In genomic region chr10:3902809-3903410, GRCh38 we compare ENCODE assay signal across 11 cellular contexts.
A peak's percentile ranks its signal among the peaks of the same experiment; 100 is the strongest.
DNase-seq lines count a peak whose midpoint lies in the region; ATAC-seq and TF ChIP-seq lines count a peak whose summit lies in the region.
"Had no signal": no experiment of that assay in that cellular context is flagged by ENCODE, and none has a peak within 500 bp of the region (broad histone marks: within the 10 kb centered on the region; RNA-seq: fewer than 3 reads in every experiment).

No MANE protein-coding gene starts in this region.

- POLR2A ChIA-PET in activated CD8-positive, alpha-beta T cell treated with anti-CD3 and anti-CD28 coated beads for 36 hours (lab: Charles Lee), result interaction anchor here (0.6 to 1.2 kb wide), 3 partner anchors 26 to 118 kb away, joined by 3 to 4 read pairs (median 3); partner anchors contain the start of gene KLF6
- POLR2A ChIA-PET in activated CD8-positive, alpha-beta T cell treated with anti-CD3 and anti-CD28 coated beads, Interleukin-2, amount 10 ng/mL, durations not matched to agents 7 days and 5 days (lab: Charles Lee), result interaction anchor here (0.6 to 3.0 kb wide), 3 partner anchors 19 to 118 kb away, joined by 3 to 16 read pairs (median 5); partner anchors contain the start of gene KLF6

- intact Hi-C loops in activated CD8-positive, alpha-beta T cell treated with anti-CD3 and anti-CD28 coated beads for 36 hours (cut with micrococcal nuclease), result no loop called here
- intact Hi-C loops in stomach (cut with DNase I; ENCODE audit: low total_unique reads), result no loop called here

- CTCF ChIA-PET in activated CD8-positive, alpha-beta T cell treated with anti-CD3 and anti-CD28 coated beads for 36 hours (lab: Charles Lee), result no interaction called here
- CTCF ChIA-PET in activated CD8-positive, alpha-beta T cell treated with anti-CD3 and anti-CD28 coated beads, Interleukin-2, amount 10 ng/mL, durations not matched to agents 7 days and 5 days (lab: Charles Lee), result no interaction called here

- H3K9me3 ChIP-seq in effector memory CD4-positive, alpha-beta T cell (ENCODE audit: control insufficient read depth, low read length), result no peaks in the 10 kb centered on the region
- no peaks in the 10 kb centered on the region for H3K9me3 ChIP-seq in stomach
- H3K9me3 ChIP-seq: BLaER1 had no signal

- no peak for DNase-seq in activated CD8-positive, alpha-beta T cell treated with anti-CD3 and anti-CD28 coated beads for 36 hours
- DNase-seq in activated CD8-positive, alpha-beta T cell treated with anti-CD3 and anti-CD28 coated beads, Interleukin-2, amount 10 ng/mL, durations not matched to agents 7 days and 5 days, result no peak
- no peak for DNase-seq in effector memory CD4-positive, alpha-beta T cell
- DNase-seq in stomach (no peak), SW 1271 (lab: John Stamatoyannopoulos, UW) (no peak), NCI-H1048 (lab: John Stamatoyannopoulos, UW) (no peak)
- no peak for DNase-seq in stimulated activated naive CD8-positive, alpha-beta T cell treated with anti-CD3 and anti-CD28 coated beads, Interleukin-15, Interleukin-2, amounts not matched to agents 100 U/mL and 50 U/mL, for 24 hours
- DNase-seq: retina had no signal

- no peak for TF ChIP-seq POLR2A in stomach (IDR thresholded peaks at IDR 0.05)

- H3K27ac Mint-ChIP-seq in activated CD8-positive, alpha-beta T cell treated with anti-CD3 and anti-CD28 coated beads for 36 hours, result peak overlapping the region; percentile 79
- no peak overlapping the region for H3K27ac Mint-ChIP-seq in activated CD8-positive, alpha-beta T cell treated with anti-CD3 and anti-CD28 coated beads, Interleukin-2, amount 10 ng/mL, durations not matched to agents 7 days and 5 days
- H3K27ac Mint-ChIP-seq: brain had no signal

- H3K36me3 Mint-ChIP-seq in activated CD8-positive, alpha-beta T cell treated with anti-CD3 and anti-CD28 coated beads for 36 hours (ENCODE audit: low read depth), result no peaks in the 10 kb centered on the region
- H3K36me3 Mint-ChIP-seq in activated CD8-positive, alpha-beta T cell treated with anti-CD3 and anti-CD28 coated beads, Interleukin-2, amount 10 ng/mL, durations not matched to agents 7 days and 5 days (ENCODE audit: low read depth), result no peaks in the 10 kb centered on the region
- H3K36me3 Mint-ChIP-seq: brain had no signal

- H3K4me3 Mint-ChIP-seq in activated CD8-positive, alpha-beta T cell treated with anti-CD3 and anti-CD28 coated beads for 36 hours, result no peak overlapping the region
- no peak overlapping the region for H3K4me3 Mint-ChIP-seq in activated CD8-positive, alpha-beta T cell treated with anti-CD3 and anti-CD28 coated beads, Interleukin-2, amount 10 ng/mL, durations not matched to agents 7 days and 5 days
- H3K4me3 Mint-ChIP-seq: brain had no signal

- ATAC-seq in activated CD8-positive, alpha-beta T cell treated with anti-CD3 and anti-CD28 coated beads for 36 hours, result peak; percentile 41
- ATAC-seq in activated CD8-positive, alpha-beta T cell treated with anti-CD3 and anti-CD28 coated beads, Interleukin-2, amount 10 ng/mL, durations not matched to agents 7 days and 5 days, result no peak
- peak; percentile 17 for ATAC-seq in HG03159 (IDR thresholded peaks at IDR 0.05; ENCODE audit: unreplicated experiment)
- no peak for ATAC-seq in stimulated activated naive CD8-positive, alpha-beta T cell treated with anti-CD3 and anti-CD28 coated beads, Interleukin-15, Interleukin-2, amounts not matched to agents 100 U/mL and 50 U/mL, for 24 hours

- H3K4me3 ChIP-seq in effector memory CD4-positive, alpha-beta T cell (ENCODE audit: insufficient read depth, low read depth, low read length, poor library complexity, severe bottlenecking), result no peak overlapping the region
- no peak overlapping the region for H3K4me3 ChIP-seq in stomach
- H3K4me3 ChIP-seq: BLaER1 had no signal

- peaks cover 23% of the 10 kb centered on the region for H3K4me1 Mint-ChIP-seq in activated CD8-positive, alpha-beta T cell treated with anti-CD3 and anti-CD28 coated beads for 36 hours (ENCODE audit: low read depth)
- H3K4me1 Mint-ChIP-seq in activated CD8-positive, alpha-beta T cell treated with anti-CD3 and anti-CD28 coated beads, Interleukin-2, amount 10 ng/mL, durations not matched to agents 7 days and 5 days (ENCODE audit: low read depth), result peaks cover 22% of the 10 kb centered on the region
- H3K4me1 Mint-ChIP-seq: brain had no signal

- H3K4me1 ChIP-seq in effector memory CD4-positive, alpha-beta T cell (ENCODE audit: control insufficient read depth, insufficient read depth, low read length, poor library complexity, severe bottlenecking), result peaks cover 16% of the 10 kb centered on the region
- H3K4me1 ChIP-seq in stomach, result peaks cover 0 to 17% (median 13%) of the 10 kb centered on the region in 4 donors
- H3K4me1 ChIP-seq: BLaER1 had no signal

- no peaks in the 10 kb centered on the region for H3K27me3 Mint-ChIP-seq in activated CD8-positive, alpha-beta T cell treated with anti-CD3 and anti-CD28 coated beads for 36 hours
- no peaks in the 10 kb centered on the region for H3K27me3 Mint-ChIP-seq in activated CD8-positive, alpha-beta T cell treated with anti-CD3 and anti-CD28 coated beads, Interleukin-2, amount 10 ng/mL, durations not matched to agents 7 days and 5 days (ENCODE audit: low read depth)

- no peak for TF ChIP-seq CTCF in activated CD8-positive, alpha-beta T cell treated with anti-CD3 and anti-CD28 coated beads for 36 hours (IDR thresholded peaks at IDR 0.05)
- TF ChIP-seq CTCF in stomach (IDR thresholded peaks at IDR 0.05), result no peak

- H3K9me3 Mint-ChIP-seq in activated CD8-positive, alpha-beta T cell treated with anti-CD3 and anti-CD28 coated beads for 36 hours, result peaks cover 2% of the 10 kb centered on the region
- peaks cover 9% of the 10 kb centered on the region for H3K9me3 Mint-ChIP-seq in activated CD8-positive, alpha-beta T cell treated with anti-CD3 and anti-CD28 coated beads, Interleukin-2, amount 10 ng/mL, durations not matched to agents 7 days and 5 days (ENCODE audit: insufficient read depth)

- no peaks in the 10 kb centered on the region for H3K27me3 ChIP-seq in effector memory CD4-positive, alpha-beta T cell (replicated peaks; ENCODE audit: control insufficient read depth, insufficient read depth, low read length, poor library complexity, severe bottlenecking)
- no peaks in the 10 kb centered on the region for H3K27me3 ChIP-seq in stomach
- H3K27me3 ChIP-seq: BLaER1 had no signal

- peak overlapping the region; percentile 57 for H3K27ac ChIP-seq in effector memory CD4-positive, alpha-beta T cell (ENCODE audit: insufficient read depth, low read length, poor library complexity, severe bottlenecking)
- peak overlapping the region in 3 of 5 donors; percentile 33 to 58 (median 52) for H3K27ac ChIP-seq in stomach
- H3K27ac ChIP-seq: BLaER1 had no signal

- no peaks in the 10 kb centered on the region for H3K36me3 ChIP-seq in effector memory CD4-positive, alpha-beta T cell (ENCODE audit: control insufficient read depth, insufficient read depth, low read length)
- no peaks in the 10 kb centered on the region for H3K36me3 ChIP-seq in stomach
- H3K36me3 ChIP-seq: BLaER1 had no signal

- 86 to 100% (median 99%) methylated on average over 6 of the region's 6 CpGs for WGBS in stomach, 5 donors

- TF ChIP-seq EP300 in stomach (IDR thresholded peaks at IDR 0.05), result no peak

Comparison
In these comparisons a context has a peak if more than half of its experiments do, and no peak if none do; other contexts are left out.
1. ATAC-seq: peak in activated CD8-positive, alpha-beta T cell treated with anti-CD3 and anti-CD28 coated beads for 36 hours (single experiment) and HG03159 (single experiment); none in activated CD8-positive, alpha-beta T cell treated with anti-CD3 and anti-CD28 coated beads, Interleukin-2, amount 10 ng/mL, durations not matched to agents 7 days and 5 days (single experiment) and stimulated activated naive CD8-positive, alpha-beta T cell treated with anti-CD3 and anti-CD28 coated beads, Interleukin-15, Interleukin-2, amounts not matched to agents 100 U/mL and 50 U/mL, for 24 hours (single experiment).